1 cellular context compared by ENCODE assay signal in the genomic region with DNA sequence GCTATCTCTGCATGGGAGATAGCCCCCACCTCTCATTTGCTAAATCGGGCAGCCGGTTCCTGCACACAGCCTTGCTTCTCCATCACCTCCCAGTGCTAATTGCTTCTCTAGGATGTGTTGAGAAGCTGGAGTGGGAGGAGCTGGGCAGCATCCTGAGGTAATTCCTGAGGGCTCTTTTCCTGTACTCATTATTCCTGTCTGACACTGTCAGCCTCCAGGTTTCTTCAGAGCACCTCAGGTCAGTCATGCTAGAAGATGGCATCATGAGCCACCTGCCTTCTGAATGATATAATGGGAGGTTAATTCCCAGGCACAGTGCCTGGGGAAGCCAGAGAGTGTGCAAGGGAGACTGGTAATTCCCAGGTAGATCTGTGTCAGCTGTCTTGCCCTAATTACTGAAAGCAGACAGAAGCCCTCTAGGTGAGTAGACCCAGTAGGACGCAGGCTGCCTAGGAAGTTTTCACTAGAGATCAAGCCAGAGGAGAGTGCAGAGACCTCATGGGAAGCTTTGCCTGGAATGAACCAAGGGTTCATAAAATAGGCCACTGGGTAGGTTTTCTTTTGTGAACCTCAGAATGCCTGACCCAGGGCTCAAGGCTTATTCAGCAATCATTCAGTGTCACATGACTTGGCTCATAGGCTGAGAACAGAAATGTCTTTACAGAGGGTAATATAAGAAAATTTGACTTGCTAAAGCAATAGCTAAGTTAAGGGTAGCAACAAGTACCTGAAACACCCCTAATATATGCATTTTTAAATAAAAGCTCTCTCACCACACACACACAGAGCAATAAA.
TF ChIP-seq lines count a peak whose summit lies in the region.

No MANE protein-coding gene starts in this region.

TF ChIP-seq in GM23338, 12 proteins besides CTCF, POLR2A, EP300 and RAD21 (continued from another document):
- TF ChIP-seq, protein P1, sequence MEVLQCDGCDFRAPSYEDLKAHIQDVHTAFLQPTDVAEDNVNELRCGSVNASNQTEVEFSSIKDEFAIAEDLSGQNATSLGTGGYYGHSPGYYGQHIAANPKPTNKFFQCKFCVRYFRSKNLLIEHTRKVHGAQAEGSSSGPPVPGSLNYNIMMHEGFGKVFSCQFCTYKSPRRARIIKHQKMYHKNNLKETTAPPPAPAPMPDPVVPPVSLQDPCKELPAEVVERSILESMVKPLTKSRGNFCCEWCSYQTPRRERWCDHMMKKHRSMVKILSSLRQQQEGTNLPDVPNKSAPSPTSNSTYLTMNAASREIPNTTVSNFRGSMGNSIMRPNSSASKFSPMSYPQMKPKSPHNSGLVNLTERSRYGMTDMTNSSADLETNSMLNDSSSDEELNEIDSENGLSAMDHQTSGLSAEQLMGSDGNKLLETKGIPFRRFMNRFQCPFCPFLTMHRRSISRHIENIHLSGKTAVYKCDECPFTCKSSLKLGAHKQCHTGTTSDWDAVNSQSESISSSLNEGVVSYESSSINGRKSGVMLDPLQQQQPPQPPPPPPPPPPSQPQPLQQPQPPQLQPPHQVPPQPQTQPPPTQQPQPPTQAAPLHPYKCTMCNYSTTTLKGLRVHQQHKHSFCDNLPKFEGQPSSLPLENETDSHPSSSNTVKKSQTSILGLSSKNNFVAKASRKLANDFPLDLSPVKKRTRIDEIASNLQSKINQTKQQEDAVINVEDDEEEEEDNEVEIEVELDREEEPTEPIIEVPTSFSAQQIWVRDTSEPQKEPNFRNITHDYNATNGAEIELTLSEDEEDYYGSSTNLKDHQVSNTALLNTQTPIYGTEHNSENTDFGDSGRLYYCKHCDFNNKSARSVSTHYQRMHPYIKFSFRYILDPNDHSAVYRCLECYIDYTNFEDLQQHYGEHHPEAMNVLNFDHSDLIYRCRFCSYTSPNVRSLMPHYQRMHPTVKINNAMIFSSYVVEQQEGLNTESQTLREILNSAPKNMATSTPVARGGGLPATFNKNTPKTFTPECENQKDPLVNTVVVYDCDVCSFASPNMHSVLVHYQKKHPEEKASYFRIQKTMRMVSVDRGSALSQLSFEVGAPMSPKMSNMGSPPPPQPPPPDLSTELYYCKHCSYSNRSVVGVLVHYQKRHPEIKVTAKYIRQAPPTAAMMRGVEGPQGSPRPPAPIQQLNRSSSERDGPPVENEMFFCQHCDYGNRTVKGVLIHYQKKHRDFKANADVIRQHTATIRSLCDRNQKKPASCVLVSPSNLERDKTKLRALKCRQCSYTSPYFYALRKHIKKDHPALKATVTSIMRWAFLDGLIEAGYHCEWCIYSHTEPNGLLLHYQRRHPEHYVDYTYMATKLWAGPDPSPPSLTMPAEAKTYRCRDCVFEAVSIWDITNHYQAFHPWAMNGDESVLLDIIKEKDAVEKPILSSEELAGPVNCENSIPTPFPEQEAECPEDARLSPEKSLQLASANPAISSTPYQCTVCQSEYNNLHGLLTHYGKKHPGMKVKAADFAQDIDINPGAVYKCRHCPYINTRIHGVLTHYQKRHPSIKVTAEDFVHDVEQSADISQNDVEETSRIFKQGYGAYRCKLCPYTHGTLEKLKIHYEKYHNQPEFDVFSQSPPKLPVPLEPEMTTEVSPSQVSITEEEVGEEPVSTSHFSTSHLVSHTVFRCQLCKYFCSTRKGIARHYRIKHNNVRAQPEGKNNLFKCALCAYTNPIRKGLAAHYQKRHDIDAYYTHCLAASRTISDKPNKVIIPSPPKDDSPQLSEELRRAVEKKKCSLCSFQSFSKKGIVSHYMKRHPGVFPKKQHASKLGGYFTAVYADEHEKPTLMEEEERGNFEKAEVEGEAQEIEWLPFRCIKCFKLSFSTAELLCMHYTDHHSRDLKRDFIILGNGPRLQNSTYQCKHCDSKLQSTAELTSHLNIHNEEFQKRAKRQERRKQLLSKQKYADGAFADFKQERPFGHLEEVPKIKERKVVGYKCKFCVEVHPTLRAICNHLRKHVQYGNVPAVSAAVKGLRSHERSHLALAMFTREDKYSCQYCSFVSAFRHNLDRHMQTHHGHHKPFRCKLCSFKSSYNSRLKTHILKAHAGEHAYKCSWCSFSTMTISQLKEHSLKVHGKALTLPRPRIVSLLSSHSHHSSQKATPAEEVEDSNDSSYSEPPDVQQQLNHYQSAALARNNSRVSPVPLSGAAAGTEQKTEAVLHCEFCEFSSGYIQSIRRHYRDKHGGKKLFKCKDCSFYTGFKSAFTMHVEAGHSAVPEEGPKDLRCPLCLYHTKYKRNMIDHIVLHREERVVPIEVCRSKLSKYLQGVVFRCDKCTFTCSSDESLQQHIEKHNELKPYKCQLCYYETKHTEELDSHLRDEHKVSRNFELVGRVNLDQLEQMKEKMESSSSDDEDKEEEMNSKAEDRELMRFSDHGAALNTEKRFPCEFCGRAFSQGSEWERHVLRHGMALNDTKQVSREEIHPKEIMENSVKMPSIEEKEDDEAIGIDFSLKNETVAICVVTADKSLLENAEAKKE (CRISPR knock-in tag; IDR thresholded peaks at IDR 0.05) = no peak
- no peak for TF ChIP-seq EZH2 (IDR thresholded peaks at IDR 0.05; ENCODE audit: low read depth, unreplicated experiment)
- TF ChIP-seq, protein P2, sequence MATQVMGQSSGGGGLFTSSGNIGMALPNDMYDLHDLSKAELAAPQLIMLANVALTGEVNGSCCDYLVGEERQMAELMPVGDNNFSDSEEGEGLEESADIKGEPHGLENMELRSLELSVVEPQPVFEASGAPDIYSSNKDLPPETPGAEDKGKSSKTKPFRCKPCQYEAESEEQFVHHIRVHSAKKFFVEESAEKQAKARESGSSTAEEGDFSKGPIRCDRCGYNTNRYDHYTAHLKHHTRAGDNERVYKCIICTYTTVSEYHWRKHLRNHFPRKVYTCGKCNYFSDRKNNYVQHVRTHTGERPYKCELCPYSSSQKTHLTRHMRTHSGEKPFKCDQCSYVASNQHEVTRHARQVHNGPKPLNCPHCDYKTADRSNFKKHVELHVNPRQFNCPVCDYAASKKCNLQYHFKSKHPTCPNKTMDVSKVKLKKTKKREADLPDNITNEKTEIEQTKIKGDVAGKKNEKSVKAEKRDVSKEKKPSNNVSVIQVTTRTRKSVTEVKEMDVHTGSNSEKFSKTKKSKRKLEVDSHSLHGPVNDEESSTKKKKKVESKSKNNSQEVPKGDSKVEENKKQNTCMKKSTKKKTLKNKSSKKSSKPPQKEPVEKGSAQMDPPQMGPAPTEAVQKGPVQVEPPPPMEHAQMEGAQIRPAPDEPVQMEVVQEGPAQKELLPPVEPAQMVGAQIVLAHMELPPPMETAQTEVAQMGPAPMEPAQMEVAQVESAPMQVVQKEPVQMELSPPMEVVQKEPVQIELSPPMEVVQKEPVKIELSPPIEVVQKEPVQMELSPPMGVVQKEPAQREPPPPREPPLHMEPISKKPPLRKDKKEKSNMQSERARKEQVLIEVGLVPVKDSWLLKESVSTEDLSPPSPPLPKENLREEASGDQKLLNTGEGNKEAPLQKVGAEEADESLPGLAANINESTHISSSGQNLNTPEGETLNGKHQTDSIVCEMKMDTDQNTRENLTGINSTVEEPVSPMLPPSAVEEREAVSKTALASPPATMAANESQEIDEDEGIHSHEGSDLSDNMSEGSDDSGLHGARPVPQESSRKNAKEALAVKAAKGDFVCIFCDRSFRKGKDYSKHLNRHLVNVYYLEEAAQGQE (IDR thresholded peaks at IDR 0.05; ENCODE audit: unreplicated experiment) = no peak
- TF ChIP-seq JUNB (IDR thresholded peaks at IDR 0.05; ENCODE audit: unreplicated experiment) = no peak
TF ChIP-seq in GM23338: peak in this region for 0.
